ENCODE assay signal across 10 cellular contexts in the genomic region with DNA sequence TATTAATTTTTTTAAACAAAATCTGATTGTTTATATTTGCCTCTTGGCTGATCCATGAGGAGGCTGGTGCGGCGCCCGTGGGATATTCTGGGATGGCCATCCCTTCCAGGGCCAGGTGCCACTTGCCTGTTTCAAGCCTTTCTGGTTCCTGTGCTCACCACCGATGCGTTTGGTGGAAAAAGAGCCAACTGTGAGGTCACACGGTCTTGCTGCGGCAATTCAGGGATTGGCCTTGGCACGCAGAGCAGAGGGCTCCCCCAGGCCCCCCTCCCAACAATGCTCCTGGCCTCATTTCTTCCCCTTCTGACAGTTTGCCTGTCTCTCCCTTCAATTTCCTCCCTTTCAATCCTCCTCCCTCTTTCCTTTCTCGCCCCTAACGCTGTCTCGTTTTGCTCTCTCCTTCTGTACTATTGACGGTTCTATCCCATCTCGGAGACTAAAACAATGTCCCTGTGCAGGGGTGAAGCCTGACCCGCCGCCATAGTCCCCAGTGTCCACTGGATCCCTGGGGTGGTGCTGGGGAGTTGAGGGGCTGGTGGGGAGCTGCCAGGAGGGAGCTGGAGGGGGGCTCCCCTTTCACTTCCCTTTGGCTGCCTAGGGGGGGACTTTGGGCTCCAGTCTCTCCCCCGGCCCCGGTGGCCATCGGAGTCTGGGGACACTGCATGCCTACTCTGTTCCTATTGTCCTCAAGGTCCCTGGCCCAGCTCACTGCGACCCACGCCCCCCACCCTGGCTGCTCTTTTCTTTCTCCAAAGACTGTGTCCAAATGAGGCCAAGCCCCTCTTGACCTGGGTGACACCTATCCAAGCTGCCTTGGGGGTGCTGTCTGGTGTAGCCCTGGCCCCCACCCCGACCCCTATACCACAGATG. TPM values are rescaled to one million over a fixed set of nuclear protein-coding genes. Genes with fewer than 3 reads are reported as not detected.
DNase-seq lines count a peak whose midpoint lies in the region; ATAC-seq, FAIRE-seq and TF ChIP-seq lines count a peak whose summit lies in the region.
"Had no signal": no experiment of that assay in that cellular context is flagged by ENCODE, and none has a peak within 500 bp of the region (broad histone marks: within the 10 kb centered on the region; RNA-seq: fewer than 3 reads in every experiment).

No MANE protein-coding gene starts in this region.

- no peak overlapping the region for H3K4me3 Mint-ChIP-seq in GM23338

- ATAC-seq in GM23338 = peak; percentile 4; the same call in 2 of the 3 replicates

- H3K4me2 ChIP-seq in GM23338 = 0 out of 2 replicates have a peak overlapping the region, but pooled peaks have one; percentile 38

- H3K36me3 ChIP-seq in GM23338 (ENCODE audit: insufficient read depth) = no peaks in the 10 kb centered on the region
- no peaks in the 10 kb centered on the region for H3K36me3 ChIP-seq in esophagus muscularis mucosa

- WGBS in esophagus muscularis mucosa = 27% methylated on average over 21 of the region's 21 CpGs

- H3K27me3 Mint-ChIP-seq in GM23338 (ENCODE audit: insufficient read depth, low read depth, poor library complexity) = peaks cover 22% of the 10 kb centered on the region

- no peak overlapping the region for H2AFZ ChIP-seq in GM23338

- no peak for TF ChIP-seq EP300 in esophagus muscularis mucosa (IDR thresholded peaks at IDR 0.05)

- DNase-seq in GM23338 (ENCODE audit: low spot score) (no peak), NCI-H446 (lab: John Stamatoyannopoulos, UW) (peak; percentile 23 to 41), esophagus muscularis mucosa (ENCODE audit: extremely low spot score) (no peak), retina (peak; percentile 54), NCI-H1436 (lab: John Stamatoyannopoulos, UW) (no peak), NCI-H2081 treated with DMSO at 0.1 percent for 48 hours (lab: John Stamatoyannopoulos, UW) (no peak), NCI-H1417 treated with DMSO at 0.1 percent for 48 hours (lab: John Stamatoyannopoulos, UW) (no peak), HTR-8/SVneo (ENCODE audit: insufficient read length, low spot score) (no peak)
- DNase-seq: NCI-H526 had no signal

- H3K9me2 ChIP-seq in GM23338 (ENCODE audit: insufficient read depth) = no peaks in the 10 kb centered on the region

- no peak overlapping the region; the same call in 1 of the 2 replicates for H3K27ac Mint-ChIP-seq in GM23338

- no peak for TF ChIP-seq POLR2A in esophagus muscularis mucosa (IDR thresholded peaks at IDR 0.05; ENCODE audit: low read depth)

- H3F3A ChIP-seq in GM23338 (replicated peaks; ENCODE audit: low read depth) = peaks cover 5% of the 10 kb centered on the region; the same call in 1 of the 2 replicates

- no peaks in the 10 kb centered on the region for H3K79me2 ChIP-seq in GM23338 (replicated peaks; ENCODE audit: insufficient read depth)

- H3K4me1 ChIP-seq in GM23338 (ENCODE audit: insufficient read depth) = no peaks in the 10 kb centered on the region; the same call in 1 of the 2 replicates
- peaks cover 7 to 39% (median 21%) of the 10 kb centered on the region in 4 donors for H3K4me1 ChIP-seq in esophagus muscularis mucosa

- H3K36me3 Mint-ChIP-seq in GM23338 (ENCODE audit: low read depth) = no peaks in the 10 kb centered on the region

- H3K27ac ChIP-seq in GM23338 (ENCODE audit: low read depth) (no peak overlapping the region), esophagus muscularis mucosa (replicated peaks in 1 of 4) (peak overlapping the region in 1 of 4 donors; percentile 33)
- H3K27ac ChIP-seq: VCaP had no signal

- H3K27me3 ChIP-seq in GM23338 (ENCODE audit: insufficient read depth) (no peaks in the 10 kb centered on the region), esophagus muscularis mucosa (peaks cover 0 to 5% (median 0%) of the 10 kb centered on the region in 4 donors)

- intact Hi-C loops in esophagus muscularis mucosa (cut with DNase I) = no loop called here

- no peaks in the 10 kb centered on the region for H3K9me3 Mint-ChIP-seq in GM23338

- no peak overlapping the region for H3K4me3 ChIP-seq in GM23338
- H3K4me3 ChIP-seq in esophagus muscularis mucosa = peak overlapping the region in 3 of 4 donors; percentile 0 to 32 (median 22)

- no peaks in the 10 kb centered on the region for H3K9me3 ChIP-seq in esophagus muscularis mucosa

- no peak for FAIRE-seq in HTR-8/SVneo (lab: Jason Lieb, UNC)

- TF ChIP-seq CTCF in GM23338 (conservative IDR thresholded peaks at IDR 0.05; ENCODE audit: low read depth in 2 of 2) (no peak), esophagus muscularis mucosa (IDR thresholded peaks at IDR 0.05) (no peak)

- no peaks in the 10 kb centered on the region for H4K20me1 ChIP-seq in GM23338 (replicated peaks; ENCODE audit: insufficient read depth)

- peaks cover 13% of the 10 kb centered on the region for H3K4me1 Mint-ChIP-seq in GM23338

TF ChIP-seq in GM23338, 12 proteins besides CTCF, POLR2A, EP300 and RAD21:
- TF ChIP-seq NANOG (IDR thresholded peaks at IDR 0.05; ENCODE audit: borderline replicate concordance) (no peak), ZNF114 (CRISPR knock-in tag; IDR thresholded peaks at IDR 0.05) (no peak), POLR2AphosphoS5 (IDR thresholded peaks at IDR 0.05; ENCODE audit: low read depth) (no peak), CREB1 (CRISPR knock-in tag; IDR thresholded peaks at IDR 0.05; ENCODE audit: low read depth) (no peak), JUNB (IDR thresholded peaks at IDR 0.05; ENCODE audit: unreplicated experiment) (no peak), ZNF331 (CRISPR knock-in tag; IDR thresholded peaks at IDR 0.05; ENCODE audit: low read depth) (no peak)
- TF ChIP-seq, protein P1, sequence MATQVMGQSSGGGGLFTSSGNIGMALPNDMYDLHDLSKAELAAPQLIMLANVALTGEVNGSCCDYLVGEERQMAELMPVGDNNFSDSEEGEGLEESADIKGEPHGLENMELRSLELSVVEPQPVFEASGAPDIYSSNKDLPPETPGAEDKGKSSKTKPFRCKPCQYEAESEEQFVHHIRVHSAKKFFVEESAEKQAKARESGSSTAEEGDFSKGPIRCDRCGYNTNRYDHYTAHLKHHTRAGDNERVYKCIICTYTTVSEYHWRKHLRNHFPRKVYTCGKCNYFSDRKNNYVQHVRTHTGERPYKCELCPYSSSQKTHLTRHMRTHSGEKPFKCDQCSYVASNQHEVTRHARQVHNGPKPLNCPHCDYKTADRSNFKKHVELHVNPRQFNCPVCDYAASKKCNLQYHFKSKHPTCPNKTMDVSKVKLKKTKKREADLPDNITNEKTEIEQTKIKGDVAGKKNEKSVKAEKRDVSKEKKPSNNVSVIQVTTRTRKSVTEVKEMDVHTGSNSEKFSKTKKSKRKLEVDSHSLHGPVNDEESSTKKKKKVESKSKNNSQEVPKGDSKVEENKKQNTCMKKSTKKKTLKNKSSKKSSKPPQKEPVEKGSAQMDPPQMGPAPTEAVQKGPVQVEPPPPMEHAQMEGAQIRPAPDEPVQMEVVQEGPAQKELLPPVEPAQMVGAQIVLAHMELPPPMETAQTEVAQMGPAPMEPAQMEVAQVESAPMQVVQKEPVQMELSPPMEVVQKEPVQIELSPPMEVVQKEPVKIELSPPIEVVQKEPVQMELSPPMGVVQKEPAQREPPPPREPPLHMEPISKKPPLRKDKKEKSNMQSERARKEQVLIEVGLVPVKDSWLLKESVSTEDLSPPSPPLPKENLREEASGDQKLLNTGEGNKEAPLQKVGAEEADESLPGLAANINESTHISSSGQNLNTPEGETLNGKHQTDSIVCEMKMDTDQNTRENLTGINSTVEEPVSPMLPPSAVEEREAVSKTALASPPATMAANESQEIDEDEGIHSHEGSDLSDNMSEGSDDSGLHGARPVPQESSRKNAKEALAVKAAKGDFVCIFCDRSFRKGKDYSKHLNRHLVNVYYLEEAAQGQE (IDR thresholded peaks at IDR 0.05; ENCODE audit: unreplicated experiment) = no peak
- TF ChIP-seq, protein P2, sequence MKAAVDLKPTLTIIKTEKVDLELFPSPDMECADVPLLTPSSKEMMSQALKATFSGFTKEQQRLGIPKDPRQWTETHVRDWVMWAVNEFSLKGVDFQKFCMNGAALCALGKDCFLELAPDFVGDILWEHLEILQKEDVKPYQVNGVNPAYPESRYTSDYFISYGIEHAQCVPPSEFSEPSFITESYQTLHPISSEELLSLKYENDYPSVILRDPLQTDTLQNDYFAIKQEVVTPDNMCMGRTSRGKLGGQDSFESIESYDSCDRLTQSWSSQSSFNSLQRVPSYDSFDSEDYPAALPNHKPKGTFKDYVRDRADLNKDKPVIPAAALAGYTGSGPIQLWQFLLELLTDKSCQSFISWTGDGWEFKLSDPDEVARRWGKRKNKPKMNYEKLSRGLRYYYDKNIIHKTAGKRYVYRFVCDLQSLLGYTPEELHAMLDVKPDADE (IDR thresholded peaks at IDR 0.05) = no peak

RNA-seq across cellular contexts. Expression of a gene that starts 13.1 kb away (rescaled TPM):
- total RNA-seq in GM23338 (2014; rRNA removed; shearing (Covaris generic)) = 32.2 and 32.8 TPM in 2 replicates
- 20.7 and 23.9 TPM in 2 replicates for polyA plus RNA-seq in GM23338 (2016; fragmentation: Nextera tagmentation; extraction: Ambion mirVana)
- 10 to 100 TPM; 11.2 to 34.6 (median 17.9) TPM for total RNA-seq in esophagus muscularis mucosa

RNA-seq across cellular contexts. Expression of a gene that starts 23.1 kb away (rescaled TPM):
- 54.6 and 71.8 TPM in 2 replicates for total RNA-seq in GM23338 (2014; rRNA removed; shearing (Covaris generic))
- 10.5 and 13.1 TPM in 2 replicates for polyA plus RNA-seq in GM23338 (2016; fragmentation: Nextera tagmentation; extraction: Ambion mirVana)
- total RNA-seq in esophagus muscularis mucosa = 10 to 100 TPM; 40.3 to 75.6 (median 48.5) TPM

RNA-seq across cellular contexts. Expression of a gene that starts 45.4 kb away (rescaled TPM):
- 1.2 and 2.2 TPM in 2 replicates for total RNA-seq in GM23338 (2014; rRNA removed; shearing (Covaris generic))
- polyA plus RNA-seq in GM23338 (2016; fragmentation: Nextera tagmentation; extraction: Ambion mirVana) = 0.09 and 0.37 TPM in 2 replicates
- total RNA-seq in esophagus muscularis mucosa = not detected

Comparison
In these comparisons a context has a peak if more than half of its experiments do, and no peak if none do; other contexts are left out.
1. DNase-seq: peak in NCI-H446 (2 of 2) and retina (single experiment); none in GM23338 (single experiment), esophagus muscularis mucosa (single experiment), NCI-H1436 (single experiment), NCI-H2081 treated with DMSO at 0.1 percent for 48 hours (single experiment), NCI-H1417 treated with DMSO at 0.1 percent for 48 hours (single experiment) and HTR-8/SVneo (single experiment).